In the genomic region with DNA sequence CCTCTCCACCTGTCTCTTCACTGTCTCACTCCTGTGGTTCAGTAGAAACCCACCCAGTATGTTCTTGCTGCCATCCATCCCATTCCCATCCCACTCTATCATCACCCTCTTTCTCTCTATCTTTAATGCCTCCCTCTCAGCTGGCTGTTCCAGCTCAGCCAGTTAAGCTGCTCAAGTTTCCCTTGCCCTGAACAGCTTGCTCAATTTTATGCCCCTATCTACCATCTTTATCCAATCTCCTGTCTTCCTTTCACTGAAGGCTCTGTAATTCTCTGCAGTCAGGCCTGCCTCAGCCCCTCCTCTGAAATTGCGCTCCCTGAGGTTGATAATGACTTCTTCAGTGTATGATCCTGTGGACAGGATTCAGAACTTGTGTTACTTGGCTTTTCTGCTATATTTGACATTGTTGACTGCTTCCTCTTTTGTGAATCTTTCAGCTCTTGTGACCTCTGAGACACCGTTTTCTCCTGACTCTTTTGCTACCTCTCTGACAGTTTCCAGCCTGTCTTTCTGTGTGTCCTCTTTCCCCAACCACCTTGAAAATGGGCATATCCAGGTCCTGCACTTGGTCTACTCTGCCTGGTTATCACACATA, we compare ENCODE assay signal across 15 cellular contexts. TPM values are rescaled to one million over a fixed set of nuclear protein-coding genes. Genes with fewer than 3 reads are reported as not detected.
DNase-seq lines count a peak whose midpoint lies in the region; ATAC-seq, FAIRE-seq and TF ChIP-seq lines count a peak whose summit lies in the region.
"Had no signal": no experiment of that assay in that cellular context is flagged by ENCODE, and none has a peak within 500 bp of the region (broad histone marks: within the 10 kb centered on the region; RNA-seq: fewer than 3 reads in every experiment).

No MANE protein-coding gene starts in this region.

- in situ Hi-C loops in Panc1 (cut with HindIII; ENCODE audit: low pct_unique_long_range_greater_than_20kb, low sequenced_read_pairs) = no loop called here

- peak overlapping the region; percentile 11; the same call in 1 of the 2 replicates for H3K27ac ChIP-seq in Panc1 (ENCODE audit: low read length)
- H3K27ac ChIP-seq: adrenal gland, HL-60 had no signal

- no peaks in the 10 kb centered on the region for H3K36me3 Mint-ChIP-seq in stimulated activated memory B cell treated with anti-CD40 and anti-IgM and Interleukin-4, amounts not matched to agents 10 μg/mL and 1 μg/mL and 100 μg/mL, for 72 hours
- H3K36me3 Mint-ChIP-seq in activated T-cell treated with anti-CD3 and anti-CD28 coated beads, Interleukin-2, amount 50 U/mL, for 72 hours (ENCODE audit: insufficient read depth in 2 of 2) = no peaks in the 10 kb centered on the region
- H3K36me3 Mint-ChIP-seq: natural killer cell had no signal

- ATAC-seq in HG03060 (IDR thresholded peaks at IDR 0.05; ENCODE audit: low read depth, unreplicated experiment) = peak; percentile 45
- ATAC-seq in Panc1 = no peak
- ATAC-seq in stimulated activated memory B cell treated with anti-CD40 and anti-IgM and Interleukin-4, amounts not matched to agents 10 μg/mL and 1 μg/mL and 100 μg/mL, for 72 hours = peak; percentile 49
- ATAC-seq in left ventricle myocardium superior = no peak
- ATAC-seq in activated T-cell treated with anti-CD3 and anti-CD28 coated beads, Interleukin-2, amount 50 U/mL, for 72 hours (replicated peaks in 1 of 2) = no peak
- ATAC-seq: natural killer cell; Right ventricle myocardium inferior; stimulated activated naive CD8-positive, alpha-beta T cell treated with anti-CD3 and anti-CD28 coated beads, Interleukin-15, amount 100 ng/mL, for 72 hours had no signal

- DNase-seq in GM19239 (ENCODE audit: insufficient read length, low spot score) (no peak), Panc1 (ENCODE audit: low read depth, low spot score) (no peak), NCI-H69 (lab: John Stamatoyannopoulos, UW) (no peak), left ventricle myocardium superior (no peak)
- no peak for DNase-seq in activated T-cell treated with anti-CD3 and anti-CD28 coated beads, Interleukin-2, amount 50 U/mL, for 72 hours
- DNase-seq: adrenal gland; DMS79; natural killer cell; NCI-H146; stimulated activated naive CD8-positive, alpha-beta T cell treated with anti-CD3 and anti-CD28 coated beads, Interleukin-15, amount 100 ng/mL, for 72 hours had no signal

- intact Hi-C loops in Panc1 (cut with micrococcal nuclease; ENCODE audit: unreplicated experiment) = no loop called here
- intact Hi-C loops in left ventricle myocardium superior (cut with micrococcal nuclease) = no loop called here

- CTCF ChIA-PET in Panc1 (lab: Charles Lee) = no interaction called here

- peaks cover 10% of the 10 kb centered on the region for H3K4me1 Mint-ChIP-seq in stimulated activated memory B cell treated with anti-CD40 and anti-IgM and Interleukin-4, amounts not matched to agents 10 μg/mL and 1 μg/mL and 100 μg/mL, for 72 hours
- H3K4me1 Mint-ChIP-seq in activated T-cell treated with anti-CD3 and anti-CD28 coated beads, Interleukin-2, amount 50 U/mL, for 72 hours (ENCODE audit: low read depth) = no peaks in the 10 kb centered on the region
- H3K4me1 Mint-ChIP-seq: natural killer cell had no signal

- no peak for TF ChIP-seq CTCF in Panc1 (IDR thresholded peaks at IDR 0.05)

- H3K27me3 Mint-ChIP-seq in stimulated activated memory B cell treated with anti-CD40 and anti-IgM and Interleukin-4, amounts not matched to agents 10 μg/mL and 1 μg/mL and 100 μg/mL, for 72 hours = no peaks in the 10 kb centered on the region
- peaks cover 24% of the 10 kb centered on the region for H3K27me3 Mint-ChIP-seq in activated T-cell treated with anti-CD3 and anti-CD28 coated beads, Interleukin-2, amount 50 U/mL, for 72 hours (ENCODE audit: low read depth)
- H3K27me3 Mint-ChIP-seq: stimulated activated naive CD8-positive, alpha-beta T cell treated with anti-CD3 and anti-CD28 coated beads, Interleukin-15, amount 100 ng/mL, for 72 hours had no signal

- H3K4me3 ChIP-seq in Panc1 (ENCODE audit: low read depth in 2 of 2, low read length in 2 of 2) = no peak overlapping the region
- H3K4me3 ChIP-seq: adrenal gland had no signal

- no TSS peak for BruUV-seq in Panc1 (replicated peaks; lab: Mats Ljungman, UMichigan)

- peaks cover 27% of the 10 kb centered on the region for H3K4me1 ChIP-seq in Panc1 (ENCODE audit: control insufficient read depth, insufficient read depth, low read length)

- POLR2A ChIA-PET in Panc1 (lab: Charles Lee) = interaction anchor here (0.6 kb wide), 1 partner anchor 63 kb away, joined by 3 read pairs; no protein-coding TSS in a partner anchor

- no peaks in the 10 kb centered on the region for H3K9me3 Mint-ChIP-seq in stimulated activated memory B cell treated with anti-CD40 and anti-IgM and Interleukin-4, amounts not matched to agents 10 μg/mL and 1 μg/mL and 100 μg/mL, for 72 hours
- H3K9me3 Mint-ChIP-seq in activated T-cell treated with anti-CD3 and anti-CD28 coated beads, Interleukin-2, amount 50 U/mL, for 72 hours = no peaks in the 10 kb centered on the region
- H3K9me3 Mint-ChIP-seq: natural killer cell; stimulated activated naive CD8-positive, alpha-beta T cell treated with anti-CD3 and anti-CD28 coated beads, Interleukin-15, amount 100 ng/mL, for 72 hours had no signal

- FAIRE-seq in GM19239 (lab: Jason Lieb, UNC) = peak; percentile 81
- FAIRE-seq: endometrium had no signal

- no peak overlapping the region for H3K27ac Mint-ChIP-seq in stimulated activated memory B cell treated with anti-CD40 and anti-IgM and Interleukin-4, amounts not matched to agents 10 μg/mL and 1 μg/mL and 100 μg/mL, for 72 hours
- no peak overlapping the region for H3K27ac Mint-ChIP-seq in activated T-cell treated with anti-CD3 and anti-CD28 coated beads, Interleukin-2, amount 50 U/mL, for 72 hours
- H3K27ac Mint-ChIP-seq: natural killer cell; stimulated activated naive CD8-positive, alpha-beta T cell treated with anti-CD3 and anti-CD28 coated beads, Interleukin-15, amount 100 ng/mL, for 72 hours had no signal

- no peaks in the 10 kb centered on the region for H3K27me3 ChIP-seq in Panc1 (ENCODE audit: control insufficient read depth, insufficient read depth, low read length)
- H3K27me3 ChIP-seq: adrenal gland had no signal

- H3K4me3 Mint-ChIP-seq in stimulated activated memory B cell treated with anti-CD40 and anti-IgM and Interleukin-4, amounts not matched to agents 10 μg/mL and 1 μg/mL and 100 μg/mL, for 72 hours = no peak overlapping the region
- no peak overlapping the region for H3K4me3 Mint-ChIP-seq in activated T-cell treated with anti-CD3 and anti-CD28 coated beads, Interleukin-2, amount 50 U/mL, for 72 hours
- H3K4me3 Mint-ChIP-seq: natural killer cell; stimulated activated naive CD8-positive, alpha-beta T cell treated with anti-CD3 and anti-CD28 coated beads, Interleukin-15, amount 100 ng/mL, for 72 hours had no signal

- no peaks in the 10 kb centered on the region for H3K9me3 ChIP-seq in Panc1 (ENCODE audit: control insufficient read depth, insufficient read depth, low read depth, low read length)
- H3K9me3 ChIP-seq: adrenal gland had no signal

- H3K36me3 ChIP-seq in Panc1 (ENCODE audit: control insufficient read depth, insufficient read depth, low read length) = no peaks in the 10 kb centered on the region
- H3K36me3 ChIP-seq: adrenal gland had no signal

RNA-seq across cellular contexts. Expression of a gene that starts 13.9 kb away (rescaled TPM):
- total RNA-seq in Panc1 (2021; ENCODE audit: unreplicated experiment) (33.9 TPM), left ventricle myocardium superior (15.2 TPM)
- polyA plus RNA-seq in Panc1 (2012; ENCODE audit: insufficient read length) = 22.4 TPM
- total RNA-seq in activated T-cell treated with anti-CD3 and anti-CD28 coated beads, Interleukin-2, amount 50 U/mL, for 72 hours = 1 to 10 TPM; 3.1 to 3.2 TPM

Comparison
In these comparisons a context has a peak if more than half of its experiments do, and no peak if none do; other contexts are left out.
1. ATAC-seq: peak in HG03060 (single experiment) and stimulated activated memory B cell treated with anti-CD40 and anti-IgM and Interleukin-4, amounts not matched to agents 10 μg/mL and 1 μg/mL and 100 μg/mL, for 72 hours (single experiment); none in Panc1 (single experiment), left ventricle myocardium superior (single experiment) and activated T-cell treated with anti-CD3 and anti-CD28 coated beads, Interleukin-2, amount 50 U/mL, for 72 hours (0 of 2).